Comparison of ENCODE assay signal across 1 cellular context in the genomic region with DNA sequence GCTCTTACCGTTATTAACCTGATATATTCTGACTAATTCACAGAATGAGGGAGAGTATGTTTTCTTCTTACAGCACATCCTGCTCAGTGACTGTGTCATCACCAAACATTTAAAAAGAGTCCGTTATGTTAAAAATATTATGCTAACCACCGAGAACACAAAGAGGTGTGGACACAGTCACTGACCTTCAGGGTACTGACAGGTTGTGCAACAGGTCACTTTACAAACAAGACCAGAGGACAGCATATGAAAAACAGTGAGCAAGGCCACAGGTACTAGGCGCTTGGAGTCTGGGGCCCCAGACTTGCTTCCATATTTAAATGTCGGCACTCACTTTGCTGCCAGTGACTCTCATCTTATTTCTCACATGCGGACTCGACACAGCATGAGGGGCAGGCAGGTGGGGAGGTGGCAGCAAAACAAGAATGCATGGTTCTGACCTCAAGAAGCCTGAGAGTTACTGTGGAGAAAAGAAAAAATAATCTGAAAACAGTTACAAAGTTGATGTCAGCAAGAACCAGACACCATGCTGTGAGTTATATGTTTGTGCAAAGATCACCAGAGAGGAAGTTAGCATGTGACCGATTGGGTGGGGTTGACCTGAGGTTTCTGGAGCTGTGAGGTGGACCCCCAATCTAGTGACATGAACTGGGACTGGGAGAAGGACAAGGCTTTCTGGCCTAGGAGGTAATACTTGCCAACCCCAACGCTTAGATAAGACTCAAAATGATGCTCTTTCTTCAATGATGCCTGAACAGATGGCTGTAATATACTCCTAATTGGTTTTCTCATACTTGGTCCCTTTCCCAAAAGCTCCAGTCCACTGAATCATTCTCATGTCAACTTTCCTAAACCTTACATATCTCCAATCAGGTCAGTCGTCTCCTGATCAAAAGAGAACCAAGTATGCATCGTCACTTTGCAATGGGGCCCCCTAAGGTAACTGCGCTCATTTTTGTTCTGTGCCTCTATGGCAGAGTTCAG.
TF ChIP-seq lines count a peak whose summit lies in the region.

No MANE protein-coding gene starts in this region.

TF ChIP-seq in HCT116, 20 proteins besides CTCF, POLR2A, EP300 and RAD21 (continued from another document):
- TF ChIP-seq TCF7L2 (IDR thresholded peaks at IDR 0.05; ENCODE audit: borderline replicate concordance, extremely low read depth, insufficient read depth, insufficient read length), result no peak
- no peak for TF ChIP-seq ZNF274 (IDR thresholded peaks at IDR 0.05; ENCODE audit: low read depth, low read length)
- TF ChIP-seq CEBPB (IDR thresholded peaks at IDR 0.05; ENCODE audit: low read depth), result no peak
- no peak for TF ChIP-seq FOSL1 (IDR thresholded peaks at IDR 0.05; ENCODE audit: low read depth)
- TF ChIP-seq ELF1 (IDR thresholded peaks at IDR 0.05; ENCODE audit: borderline replicate concordance, low read depth), result no peak
- TF ChIP-seq CBX3 (IDR thresholded peaks at IDR 0.05; ENCODE audit: low read depth), result no peak
- TF ChIP-seq EZH2phosphoT487 (IDR thresholded peaks at IDR 0.05; ENCODE audit: borderline replicate concordance), result no peak
- TF ChIP-seq SRF (IDR thresholded peaks at IDR 0.05; ENCODE audit: low read depth), result no peak
- TF ChIP-seq, protein P1, sequence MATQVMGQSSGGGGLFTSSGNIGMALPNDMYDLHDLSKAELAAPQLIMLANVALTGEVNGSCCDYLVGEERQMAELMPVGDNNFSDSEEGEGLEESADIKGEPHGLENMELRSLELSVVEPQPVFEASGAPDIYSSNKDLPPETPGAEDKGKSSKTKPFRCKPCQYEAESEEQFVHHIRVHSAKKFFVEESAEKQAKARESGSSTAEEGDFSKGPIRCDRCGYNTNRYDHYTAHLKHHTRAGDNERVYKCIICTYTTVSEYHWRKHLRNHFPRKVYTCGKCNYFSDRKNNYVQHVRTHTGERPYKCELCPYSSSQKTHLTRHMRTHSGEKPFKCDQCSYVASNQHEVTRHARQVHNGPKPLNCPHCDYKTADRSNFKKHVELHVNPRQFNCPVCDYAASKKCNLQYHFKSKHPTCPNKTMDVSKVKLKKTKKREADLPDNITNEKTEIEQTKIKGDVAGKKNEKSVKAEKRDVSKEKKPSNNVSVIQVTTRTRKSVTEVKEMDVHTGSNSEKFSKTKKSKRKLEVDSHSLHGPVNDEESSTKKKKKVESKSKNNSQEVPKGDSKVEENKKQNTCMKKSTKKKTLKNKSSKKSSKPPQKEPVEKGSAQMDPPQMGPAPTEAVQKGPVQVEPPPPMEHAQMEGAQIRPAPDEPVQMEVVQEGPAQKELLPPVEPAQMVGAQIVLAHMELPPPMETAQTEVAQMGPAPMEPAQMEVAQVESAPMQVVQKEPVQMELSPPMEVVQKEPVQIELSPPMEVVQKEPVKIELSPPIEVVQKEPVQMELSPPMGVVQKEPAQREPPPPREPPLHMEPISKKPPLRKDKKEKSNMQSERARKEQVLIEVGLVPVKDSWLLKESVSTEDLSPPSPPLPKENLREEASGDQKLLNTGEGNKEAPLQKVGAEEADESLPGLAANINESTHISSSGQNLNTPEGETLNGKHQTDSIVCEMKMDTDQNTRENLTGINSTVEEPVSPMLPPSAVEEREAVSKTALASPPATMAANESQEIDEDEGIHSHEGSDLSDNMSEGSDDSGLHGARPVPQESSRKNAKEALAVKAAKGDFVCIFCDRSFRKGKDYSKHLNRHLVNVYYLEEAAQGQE (IDR thresholded peaks at IDR 0.05; ENCODE audit: low read depth), result no peak
TF ChIP-seq in HCT116: peak in this region for 0.
